1 cellular context compared by ENCODE assay signal in the genomic region with DNA sequence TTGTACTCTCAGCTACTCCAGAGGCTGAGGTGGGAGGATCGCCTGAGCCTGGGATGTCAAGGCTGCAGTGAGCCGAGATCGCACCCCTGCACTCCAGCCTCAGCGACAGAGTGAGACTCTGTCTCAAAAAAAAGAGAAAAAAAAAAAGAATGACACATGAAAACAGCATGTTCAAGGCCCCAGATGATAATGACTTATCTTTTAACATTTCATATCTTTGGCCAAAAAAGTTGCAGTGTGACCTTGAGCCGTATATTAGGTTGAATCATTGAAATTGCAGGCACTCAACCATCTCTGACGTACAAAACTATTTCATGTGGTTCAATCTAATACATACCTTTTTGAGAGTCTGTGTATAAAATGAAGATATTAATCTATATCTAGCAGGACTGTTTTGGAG.
A peak's percentile ranks its signal among the peaks of the same experiment; 100 is the strongest.
TF ChIP-seq lines count a peak whose summit lies in the region.

No MANE protein-coding gene starts in this region.

TF ChIP-seq in K562, 482 proteins besides CTCF, POLR2A, EP300 and RAD21 (continued from another document and continues in another):
- TF ChIP-seq JUND (IDR thresholded peaks at IDR 0.05; ENCODE audit: borderline replicate concordance, low read depth, low read length), result peak; percentile 25; the same call in 1 of the 2 replicates
- TF ChIP-seq JUND (tag; IDR thresholded peaks at IDR 0.05; ENCODE audit: borderline replicate concordance, low read depth, low read length), result peak; percentile 14; the same call in 1 of the 3 replicates
- no peak for TF ChIP-seq RBM39 (optimal IDR thresholded peaks at IDR 0.05; ENCODE audit: low read depth, low read length)
- TF ChIP-seq FOSL1 (tag; conservative IDR thresholded peaks at IDR 0.05), result peak; percentile 52
- TF ChIP-seq PCBP2 (IDR thresholded peaks at IDR 0.05; ENCODE audit: low read depth, low read length, poor library complexity, severe bottlenecking), result no peak
- TF ChIP-seq, protein P1, sequence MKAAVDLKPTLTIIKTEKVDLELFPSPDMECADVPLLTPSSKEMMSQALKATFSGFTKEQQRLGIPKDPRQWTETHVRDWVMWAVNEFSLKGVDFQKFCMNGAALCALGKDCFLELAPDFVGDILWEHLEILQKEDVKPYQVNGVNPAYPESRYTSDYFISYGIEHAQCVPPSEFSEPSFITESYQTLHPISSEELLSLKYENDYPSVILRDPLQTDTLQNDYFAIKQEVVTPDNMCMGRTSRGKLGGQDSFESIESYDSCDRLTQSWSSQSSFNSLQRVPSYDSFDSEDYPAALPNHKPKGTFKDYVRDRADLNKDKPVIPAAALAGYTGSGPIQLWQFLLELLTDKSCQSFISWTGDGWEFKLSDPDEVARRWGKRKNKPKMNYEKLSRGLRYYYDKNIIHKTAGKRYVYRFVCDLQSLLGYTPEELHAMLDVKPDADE (conservative IDR thresholded peaks at IDR 0.05; ENCODE audit: control insufficient read depth, low read depth, low read length), result no peak
- no peak for TF ChIP-seq ZSCAN32 (CRISPR knock-in tag; IDR thresholded peaks at IDR 0.05)
- no peak for TF ChIP-seq ZNF347 (CRISPR knock-in tag; IDR thresholded peaks at IDR 0.05; ENCODE audit: low read depth)
- no peak for TF ChIP-seq BACH1 (tag; IDR thresholded peaks at IDR 0.05)
- TF ChIP-seq, protein P2, sequence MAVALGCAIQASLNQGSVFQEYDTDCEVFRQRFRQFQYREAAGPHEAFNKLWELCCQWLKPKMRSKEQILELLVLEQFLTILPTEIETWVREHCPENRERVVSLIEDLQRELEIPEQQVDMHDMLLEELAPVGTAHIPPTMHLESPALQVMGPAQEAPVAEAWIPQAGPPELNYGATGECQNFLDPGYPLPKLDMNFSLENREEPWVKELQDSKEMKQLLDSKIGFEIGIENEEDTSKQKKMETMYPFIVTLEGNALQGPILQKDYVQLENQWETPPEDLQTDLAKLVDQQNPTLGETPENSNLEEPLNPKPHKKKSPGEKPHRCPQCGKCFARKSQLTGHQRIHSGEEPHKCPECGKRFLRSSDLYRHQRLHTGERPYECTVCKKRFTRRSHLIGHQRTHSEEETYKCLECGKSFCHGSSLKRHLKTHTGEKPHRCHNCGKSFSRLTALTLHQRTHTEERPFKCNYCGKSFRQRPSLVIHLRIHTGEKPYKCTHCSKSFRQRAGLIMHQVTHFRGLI (CRISPR knock-in tag; IDR thresholded peaks at IDR 0.05), result no peak
- TF ChIP-seq, protein P3, sequence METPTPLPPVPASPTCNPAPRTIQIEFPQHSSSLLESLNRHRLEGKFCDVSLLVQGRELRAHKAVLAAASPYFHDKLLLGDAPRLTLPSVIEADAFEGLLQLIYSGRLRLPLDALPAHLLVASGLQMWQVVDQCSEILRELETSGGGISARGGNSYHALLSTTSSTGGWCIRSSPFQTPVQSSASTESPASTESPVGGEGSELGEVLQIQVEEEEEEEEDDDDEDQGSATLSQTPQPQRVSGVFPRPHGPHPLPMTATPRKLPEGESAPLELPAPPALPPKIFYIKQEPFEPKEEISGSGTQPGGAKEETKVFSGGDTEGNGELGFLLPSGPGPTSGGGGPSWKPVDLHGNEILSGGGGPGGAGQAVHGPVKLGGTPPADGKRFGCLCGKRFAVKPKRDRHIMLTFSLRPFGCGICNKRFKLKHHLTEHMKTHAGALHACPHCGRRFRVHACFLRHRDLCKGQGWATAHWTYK (CRISPR knock-in tag; IDR thresholded peaks at IDR 0.05), result no peak
- no peak for TF ChIP-seq EGR1 (conservative IDR thresholded peaks at IDR 0.05)
- no peak for TF ChIP-seq KAT7 (CRISPR knock-in tag; IDR thresholded peaks at IDR 0.05; ENCODE audit: borderline replicate concordance)
- 0 out of 4 replicates have a peak, but pooled peaks of 1 of the 2 experiments have one; percentile 32 for TF ChIP-seq FOXK2 (conservative IDR thresholded peaks at IDR 0.05 in 1 of 2, IDR thresholded peaks at IDR 0.05 in 1 of 2; ENCODE audit: low read depth in 2 of 2)
- no peak for TF ChIP-seq SIN3A (IDR thresholded peaks at IDR 0.05; ENCODE audit: borderline replicate concordance in 2 of 2, control insufficient read depth in 1 of 2, low read depth in 2 of 2, low read length in 2 of 2)
- TF ChIP-seq DPF2 (IDR thresholded peaks at IDR 0.05), result peak; percentile 64
- no peak for TF ChIP-seq ZNF584 (CRISPR knock-in tag; IDR thresholded peaks at IDR 0.05; ENCODE audit: low read depth)
- TF ChIP-seq, protein P4, sequence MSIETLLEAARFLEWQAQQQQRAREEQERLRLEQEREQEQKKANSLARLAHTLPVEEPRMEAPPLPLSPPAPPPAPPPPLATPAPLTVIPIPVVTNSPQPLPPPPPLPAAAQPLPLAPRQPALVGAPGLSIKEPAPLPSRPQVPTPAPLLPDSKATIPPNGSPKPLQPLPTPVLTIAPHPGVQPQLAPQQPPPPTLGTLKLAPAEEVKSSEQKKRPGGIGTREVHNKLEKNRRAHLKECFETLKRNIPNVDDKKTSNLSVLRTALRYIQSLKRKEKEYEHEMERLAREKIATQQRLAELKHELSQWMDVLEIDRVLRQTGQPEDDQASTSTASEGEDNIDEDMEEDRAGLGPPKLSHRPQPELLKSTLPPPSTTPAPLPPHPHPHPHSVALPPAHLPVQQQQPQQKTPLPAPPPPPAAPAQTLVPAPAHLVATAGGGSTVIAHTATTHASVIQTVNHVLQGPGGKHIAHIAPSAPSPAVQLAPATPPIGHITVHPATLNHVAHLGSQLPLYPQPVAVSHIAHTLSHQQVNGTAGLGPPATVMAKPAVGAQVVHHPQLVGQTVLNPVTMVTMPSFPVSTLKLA (conservative IDR thresholded peaks at IDR 0.05), result 0 out of 4 replicates have a peak, but pooled peaks of 1 of the 2 experiments have one; percentile 25
- TF ChIP-seq HMG20B (CRISPR knock-in tag; IDR thresholded peaks at IDR 0.05), result no peak
- no peak for TF ChIP-seq ILK (tag; IDR thresholded peaks at IDR 0.05; ENCODE audit: borderline replicate concordance, low read depth)
- TF ChIP-seq MTA3 (IDR thresholded peaks at IDR 0.05; ENCODE audit: borderline replicate concordance), result peak; percentile 55; the same call in 1 of the 2 replicates
- TF ChIP-seq BHLHE40 (IDR thresholded peaks at IDR 0.05; ENCODE audit: low read length), result no peak
- peak; percentile 72 for TF ChIP-seq ARID1B (IDR thresholded peaks at IDR 0.05)
- TF ChIP-seq ZNF551 (CRISPR knock-in tag; IDR thresholded peaks at IDR 0.05), result no peak
- no peak for TF ChIP-seq NUFIP1 (IDR thresholded peaks at IDR 0.05; ENCODE audit: partially characterized antibody)
- no peak for TF ChIP-seq TAF9B (IDR thresholded peaks at IDR 0.05; ENCODE audit: partially characterized antibody)
- no peak for TF ChIP-seq CC2D1A (IDR thresholded peaks at IDR 0.05)
- TF ChIP-seq JUNB (CRISPR knock-in tag; conservative IDR thresholded peaks at IDR 0.05), result no peak
- peak; percentile 35; the same call in 1 of the 2 replicates for TF ChIP-seq TCF3 (CRISPR knock-in tag; IDR thresholded peaks at IDR 0.05)
- TF ChIP-seq, protein P5, sequence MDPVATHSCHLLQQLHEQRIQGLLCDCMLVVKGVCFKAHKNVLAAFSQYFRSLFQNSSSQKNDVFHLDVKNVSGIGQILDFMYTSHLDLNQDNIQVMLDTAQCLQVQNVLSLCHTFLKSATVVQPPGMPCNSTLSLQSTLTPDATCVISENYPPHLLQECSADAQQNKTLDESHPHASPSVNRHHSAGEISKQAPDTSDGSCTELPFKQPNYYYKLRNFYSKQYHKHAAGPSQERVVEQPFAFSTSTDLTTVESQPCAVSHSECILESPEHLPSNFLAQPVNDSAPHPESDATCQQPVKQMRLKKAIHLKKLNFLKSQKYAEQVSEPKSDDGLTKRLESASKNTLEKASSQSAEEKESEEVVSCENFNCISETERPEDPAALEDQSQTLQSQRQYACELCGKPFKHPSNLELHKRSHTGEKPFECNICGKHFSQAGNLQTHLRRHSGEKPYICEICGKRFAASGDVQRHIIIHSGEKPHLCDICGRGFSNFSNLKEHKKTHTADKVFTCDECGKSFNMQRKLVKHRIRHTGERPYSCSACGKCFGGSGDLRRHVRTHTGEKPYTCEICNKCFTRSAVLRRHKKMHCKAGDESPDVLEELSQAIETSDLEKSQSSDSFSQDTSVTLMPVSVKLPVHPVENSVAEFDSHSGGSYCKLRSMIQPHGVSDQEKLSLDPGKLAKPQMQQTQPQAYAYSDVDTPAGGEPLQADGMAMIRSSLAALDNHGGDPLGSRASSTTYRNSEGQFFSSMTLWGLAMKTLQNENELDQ (CRISPR knock-in tag; IDR thresholded peaks at IDR 0.05; ENCODE audit: borderline replicate concordance), result no peak
- no peak for TF ChIP-seq HLTF (IDR thresholded peaks at IDR 0.05)
- no peak for TF ChIP-seq HDAC2 (IDR thresholded peaks at IDR 0.05)
- no peak for TF ChIP-seq ESRRB (CRISPR knock-in tag; IDR thresholded peaks at IDR 0.05; ENCODE audit: borderline replicate concordance)
- TF ChIP-seq, protein P6, sequence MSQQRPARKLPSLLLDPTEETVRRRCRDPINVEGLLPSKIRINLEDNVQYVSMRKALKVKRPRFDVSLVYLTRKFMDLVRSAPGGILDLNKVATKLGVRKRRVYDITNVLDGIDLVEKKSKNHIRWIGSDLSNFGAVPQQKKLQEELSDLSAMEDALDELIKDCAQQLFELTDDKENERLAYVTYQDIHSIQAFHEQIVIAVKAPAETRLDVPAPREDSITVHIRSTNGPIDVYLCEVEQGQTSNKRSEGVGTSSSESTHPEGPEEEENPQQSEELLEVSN (IDR thresholded peaks at IDR 0.05; ENCODE audit: borderline replicate concordance in 1 of 2, extremely low read depth in 1 of 2, insufficient read depth in 1 of 2, insufficient read length in 1 of 2, low read depth in 1 of 2, low read length in 1 of 2, poor library complexity in 1 of 2, severe bottlenecking in 1 of 2), result no peak
- TF ChIP-seq NCOA4 (IDR thresholded peaks at IDR 0.05; ENCODE audit: partially characterized antibody), result no peak
- no peak for TF ChIP-seq SMAD4 (CRISPR knock-in tag; conservative IDR thresholded peaks at IDR 0.05)
- peak; percentile 12 for TF ChIP-seq MEIS2 (IDR thresholded peaks at IDR 0.05; ENCODE audit: partially characterized antibody)
- TF ChIP-seq EHMT2 (IDR thresholded peaks at IDR 0.05), result 0 out of 2 replicates have a peak, but pooled peaks have one; percentile 15
- TF ChIP-seq TBP (optimal IDR thresholded peaks at IDR 0.05; ENCODE audit: low read depth, low read length), result no peak
- no peak for TF ChIP-seq POLR2AphosphoS2 (IDR thresholded peaks at IDR 0.05; ENCODE audit: low read length)
- TF ChIP-seq ZKSCAN3 (CRISPR knock-in tag; IDR thresholded peaks at IDR 0.05), result no peak
- no peak for TF ChIP-seq RFX5 (IDR thresholded peaks at IDR 0.05; ENCODE audit: low read depth, low read length)
- no peak for TF ChIP-seq XRCC5 (IDR thresholded peaks at IDR 0.05; ENCODE audit: low read depth, low read length)
- no peak for TF ChIP-seq KDM2B (CRISPR knock-in tag; IDR thresholded peaks at IDR 0.05)
- TF ChIP-seq, protein P7, sequence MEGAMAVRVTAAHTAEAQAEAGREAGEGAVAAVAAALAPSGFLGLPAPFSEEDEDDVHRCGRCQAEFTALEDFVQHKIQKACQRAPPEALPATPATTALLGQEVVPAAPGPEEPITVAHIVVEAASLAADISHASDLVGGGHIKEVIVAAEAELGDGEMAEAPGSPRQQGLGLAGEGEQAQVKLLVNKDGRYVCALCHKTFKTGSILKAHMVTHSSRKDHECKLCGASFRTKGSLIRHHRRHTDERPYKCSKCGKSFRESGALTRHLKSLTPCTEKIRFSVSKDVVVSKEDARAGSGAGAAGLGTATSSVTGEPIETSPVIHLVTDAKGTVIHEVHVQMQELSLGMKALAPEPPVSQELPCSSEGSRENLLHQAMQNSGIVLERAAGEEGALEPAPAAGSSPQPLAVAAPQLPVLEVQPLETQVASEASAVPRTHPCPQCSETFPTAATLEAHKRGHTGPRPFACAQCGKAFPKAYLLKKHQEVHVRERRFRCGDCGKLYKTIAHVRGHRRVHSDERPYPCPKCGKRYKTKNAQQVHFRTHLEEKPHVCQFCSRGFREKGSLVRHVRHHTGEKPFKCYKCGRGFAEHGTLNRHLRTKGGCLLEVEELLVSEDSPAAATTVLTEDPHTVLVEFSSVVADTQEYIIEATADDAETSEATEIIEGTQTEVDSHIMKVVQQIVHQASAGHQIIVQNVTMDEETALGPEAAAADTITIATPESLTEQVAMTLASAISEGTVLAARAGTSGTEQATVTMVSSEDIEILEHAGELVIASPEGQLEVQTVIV (CRISPR knock-in tag; IDR thresholded peaks at IDR 0.05; ENCODE audit: borderline replicate concordance), result no peak
- no peak for TF ChIP-seq ZNF561 (CRISPR knock-in tag; conservative IDR thresholded peaks at IDR 0.05)
- no peak for TF ChIP-seq MIER1 (IDR thresholded peaks at IDR 0.05; ENCODE audit: low read depth)
- TF ChIP-seq, protein P8, sequence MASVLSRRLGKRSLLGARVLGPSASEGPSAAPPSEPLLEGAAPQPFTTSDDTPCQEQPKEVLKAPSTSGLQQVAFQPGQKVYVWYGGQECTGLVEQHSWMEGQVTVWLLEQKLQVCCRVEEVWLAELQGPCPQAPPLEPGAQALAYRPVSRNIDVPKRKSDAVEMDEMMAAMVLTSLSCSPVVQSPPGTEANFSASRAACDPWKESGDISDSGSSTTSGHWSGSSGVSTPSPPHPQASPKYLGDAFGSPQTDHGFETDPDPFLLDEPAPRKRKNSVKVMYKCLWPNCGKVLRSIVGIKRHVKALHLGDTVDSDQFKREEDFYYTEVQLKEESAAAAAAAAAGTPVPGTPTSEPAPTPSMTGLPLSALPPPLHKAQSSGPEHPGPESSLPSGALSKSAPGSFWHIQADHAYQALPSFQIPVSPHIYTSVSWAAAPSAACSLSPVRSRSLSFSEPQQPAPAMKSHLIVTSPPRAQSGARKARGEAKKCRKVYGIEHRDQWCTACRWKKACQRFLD (CRISPR knock-in tag; IDR thresholded peaks at IDR 0.05), result no peak
- TF ChIP-seq, protein P9, sequence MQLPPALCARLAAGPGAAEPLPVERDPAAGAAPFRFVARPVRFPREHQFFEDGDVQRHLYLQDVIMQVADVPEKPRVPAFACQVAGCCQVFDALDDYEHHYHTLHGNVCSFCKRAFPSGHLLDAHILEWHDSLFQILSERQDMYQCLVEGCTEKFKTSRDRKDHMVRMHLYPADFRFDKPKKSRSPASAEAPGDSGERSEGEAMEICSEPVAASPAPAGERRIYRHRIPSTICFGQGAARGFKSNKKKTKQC (CRISPR knock-in tag; IDR thresholded peaks at IDR 0.05), result no peak
